8 cellular contexts compared by ENCODE assay signal in genomic region chr9:83622433-83622813, GRCh38. TPM values are rescaled to one million over a fixed set of nuclear protein-coding genes. Genes with fewer than 3 reads are reported as not detected.
DNase-seq lines count a peak whose midpoint lies in the region; ATAC-seq and TF ChIP-seq lines count a peak whose summit lies in the region.

No MANE protein-coding gene starts in this region.

- H3K27me3 ChIP-seq in OCI-LY3 (ENCODE audit: low read depth, low read length): peaks cover 5% of the 10 kb centered on the region; the same call in 1 of the 2 replicates

- peak overlapping the region; percentile 91 for H2AFZ ChIP-seq in OCI-LY3 (ENCODE audit: low read depth, low read length)

- peaks cover 12% of the 10 kb centered on the region for H3K36me3 Mint-ChIP-seq in activated CD4-positive, alpha-beta T cell treated with anti-CD3 and anti-CD28 coated beads for 36 hours (ENCODE audit: low read depth)

- H3K9me3 ChIP-seq in OCI-LY3 (ENCODE audit: insufficient read depth, low read length): no peaks in the 10 kb centered on the region

- no peak for DNase-seq in activated CD4-positive, alpha-beta T cell treated with anti-CD3 and anti-CD28 coated beads for 36 hours
- no peak for DNase-seq in activated CD4-positive, alpha-beta T cell treated with anti-CD3 and anti-CD28 coated beads, Interleukin-2, amount 50 U/mL, for 4 hours
- DNase-seq in epithelial cell of esophagus (ENCODE audit: low read depth) (no peak), pons (ENCODE audit: low spot score) (peak; percentile 21), NCI-H128 (lab: John Stamatoyannopoulos, UW; ENCODE audit: unreplicated experiment) (no peak), activated gamma-delta T cell treated with Interleukin-2 at 50 U/mL for 16 hours (no peak), DMS 273 treated with DMSO at 0.1 percent for 48 hours (lab: John Stamatoyannopoulos, UW) (no peak)

- H3K4me1 Mint-ChIP-seq in activated CD4-positive, alpha-beta T cell treated with anti-CD3 and anti-CD28 coated beads for 36 hours: peaks cover 23% of the 10 kb centered on the region

- H3K4me2 ChIP-seq in OCI-LY3 (ENCODE audit: low read length): peak overlapping the region; percentile 96

- POLR2A ChIA-PET in activated CD4-positive, alpha-beta T cell treated with anti-CD3 and anti-CD28 coated beads for 36 hours (lab: Charles Lee): no interaction called here

- H3K4me3 Mint-ChIP-seq in activated CD4-positive, alpha-beta T cell treated with anti-CD3 and anti-CD28 coated beads for 36 hours: peak overlapping the region; percentile 80

- peak overlapping the region; percentile 92 for H3K4me3 ChIP-seq in OCI-LY3 (ENCODE audit: low read length)
- peak overlapping the region; percentile 63 for H3K4me3 ChIP-seq in epithelial cell of esophagus (ENCODE audit: low read length)

- H3K27me3 Mint-ChIP-seq in activated CD4-positive, alpha-beta T cell treated with anti-CD3 and anti-CD28 coated beads for 36 hours: no peaks in the 10 kb centered on the region

- H3K79me2 ChIP-seq in OCI-LY3 (ENCODE audit: low read length): peaks cover 7% of the 10 kb centered on the region; the same call in 1 of the 2 replicates

- H3K36me3 ChIP-seq in OCI-LY3 (replicated peaks; ENCODE audit: low read depth, low read length): peaks cover 3% of the 10 kb centered on the region

- ATAC-seq in activated CD4-positive, alpha-beta T cell treated with anti-CD3 and anti-CD28 coated beads for 36 hours: peak; percentile 3

- peak overlapping the region; percentile 98 for H3K27ac Mint-ChIP-seq in activated CD4-positive, alpha-beta T cell treated with anti-CD3 and anti-CD28 coated beads for 36 hours

- peaks cover 14% of the 10 kb centered on the region for H3K4me1 ChIP-seq in OCI-LY3 (ENCODE audit: low read length)

- CTCF ChIA-PET in activated CD4-positive, alpha-beta T cell treated with anti-CD3 and anti-CD28 coated beads for 36 hours (lab: Charles Lee): interaction anchor here (1.3 to 5.8 kb wide), 4 partner anchors 26 to 299 kb away, joined by 3 to 44 read pairs (median 20); no protein-coding TSS in a partner anchor

- TF ChIP-seq CTCF in OCI-LY3 (IDR thresholded peaks at IDR 0.05; ENCODE audit: low read depth, low read length) (no peak), epithelial cell of esophagus (IDR thresholded peaks at IDR 0.05; ENCODE audit: insufficient read depth, low read depth, low read length, missing control alignments) (no peak)

- H3K9me3 Mint-ChIP-seq in activated CD4-positive, alpha-beta T cell treated with anti-CD3 and anti-CD28 coated beads for 36 hours (ENCODE audit: low read depth): no peaks in the 10 kb centered on the region

- intact Hi-C loops in activated CD4-positive, alpha-beta T cell treated with anti-CD3 and anti-CD28 coated beads for 36 hours (cut with DNase I, micrococcal nuclease): loop anchor here in 1 of 2 experiments (2.0 to 5.0 kb wide), 2 partner anchors 195 to 298 kb away; partner anchors contain the start of genes GKAP1 and KIF27

- peak overlapping the region; percentile 86 for H3K9ac ChIP-seq in OCI-LY3 (ENCODE audit: low read length)

- H3K27ac ChIP-seq in OCI-LY3 (ENCODE audit: low read length): peak overlapping the region; percentile 32

- no peaks in the 10 kb centered on the region for H4K20me1 ChIP-seq in OCI-LY3 (ENCODE audit: insufficient read depth, low read length)

RNA-seq across cellular contexts. Expression of gene IDNK, which starts 0.5 kb away (rescaled TPM):
- 1 to 10 TPM; 4.6 to 4.7 TPM for total RNA-seq in activated CD4-positive, alpha-beta T cell treated with anti-CD3 and anti-CD28 coated beads for 36 hours
